In genomic region chr11:47980093-47980906, GRCh38 we compare ENCODE assay signal across 8 cellular contexts. TPM values are rescaled to one million over a fixed set of nuclear protein-coding genes. Genes with fewer than 3 reads are reported as not detected.
DNase-seq lines count a peak whose midpoint lies in the region; ATAC-seq and TF ChIP-seq lines count a peak whose summit lies in the region.

PTPRJ (plus strand) TSS chr11:47980559; CDS start chr11:47980913, 354 bp downstream.

- H3K4me1 ChIP-seq in esophagus muscularis mucosa (peaks cover 15 to 28% (median 25%) of the 10 kb centered on the region in 4 donors), mucosa of stomach (ENCODE audit: control insufficient read depth, insufficient read depth, low read length) (peaks cover 34% of the 10 kb centered on the region)

- no peak for TF ChIP-seq CTCF in esophagus muscularis mucosa (IDR thresholded peaks at IDR 0.05)

- H3K9ac ChIP-seq in mucosa of stomach (ENCODE audit: low read length), result peak within 1 kb of the TSS; percentile 80

- no peak for TF ChIP-seq POLR2A in esophagus muscularis mucosa (IDR thresholded peaks at IDR 0.05; ENCODE audit: low read depth)

- TF ChIP-seq EP300 in esophagus muscularis mucosa (IDR thresholded peaks at IDR 0.05), result no peak

- H3K9me3 ChIP-seq in esophagus muscularis mucosa (no peaks in the 10 kb centered on the region), mucosa of stomach (ENCODE audit: control insufficient read depth, low read length) (no peaks in the 10 kb centered on the region)

- H3K27ac Mint-ChIP-seq in stimulated activated naive CD8-positive, alpha-beta T cell treated with anti-CD3 and anti-CD28 coated beads, Interleukin-15, amount 100 ng/mL, for 72 hours, result no peak within 1 kb of the TSS

- intact Hi-C loops in esophagus muscularis mucosa (cut with DNase I), result loop anchor here (5.0 kb wide), 2 partner anchors 33 to 82 kb away; no protein-coding TSS in a partner anchor

- WGBS in esophagus muscularis mucosa, result 8% methylated on average over 4 of the region's 110 CpGs

- H3K27me3 Mint-ChIP-seq in stimulated activated naive CD8-positive, alpha-beta T cell treated with anti-CD3 and anti-CD28 coated beads, Interleukin-15, amount 100 ng/mL, for 72 hours, result peaks cover 11% of the 10 kb centered on the region

- H3K4me3 ChIP-seq in esophagus muscularis mucosa (peak within 1 kb of the TSS; percentile 70 to 84 (median 78)), mucosa of stomach (ENCODE audit: low read length) (peak within 1 kb of the TSS; percentile 84)

- H3K9me3 Mint-ChIP-seq in stimulated activated naive CD8-positive, alpha-beta T cell treated with anti-CD3 and anti-CD28 coated beads, Interleukin-15, amount 100 ng/mL, for 72 hours, result no peaks in the 10 kb centered on the region

- DNase-seq in NCI-H2029 (lab: John Stamatoyannopoulos, UW), result peak; percentile 47
- no peak for DNase-seq in NCI-H2029 treated with DMSO at 0.1 percent for 48 hours (lab: John Stamatoyannopoulos, UW)
- peak; percentile 3 for DNase-seq in NCI-H82 treated with DMSO at 0.1 percent for 48 hours (lab: John Stamatoyannopoulos, UW; ENCODE audit: unreplicated experiment)
- DNase-seq in activated T-cell treated with anti-CD3 and anti-CD28 coated beads, Interleukin-2, amount 50 U/mL, for 48 hours, result peak; percentile 64 to 75
- no peak for DNase-seq in esophagus muscularis mucosa (ENCODE audit: extremely low spot score)
- peak; percentile 59 to 69 for DNase-seq in stimulated activated naive CD8-positive, alpha-beta T cell treated with anti-CD3 and anti-CD28 coated beads, Interleukin-15, amount 100 ng/mL, for 72 hours

- peak; percentile 54 for ATAC-seq in HG02885 (IDR thresholded peaks at IDR 0.05; ENCODE audit: poor library complexity, unreplicated experiment)
- ATAC-seq in stimulated activated naive CD8-positive, alpha-beta T cell treated with anti-CD3 and anti-CD28 coated beads, Interleukin-15, amount 100 ng/mL, for 72 hours, result peak; percentile 71

- peak within 1 kb of the TSS; percentile 84 to 90 for H3K4me3 Mint-ChIP-seq in stimulated activated naive CD8-positive, alpha-beta T cell treated with anti-CD3 and anti-CD28 coated beads, Interleukin-15, amount 100 ng/mL, for 72 hours

- H3K36me3 ChIP-seq in esophagus muscularis mucosa (no peaks in the 10 kb centered on the region), mucosa of stomach (ENCODE audit: control insufficient read depth, insufficient read depth, low read length) (no peaks in the 10 kb centered on the region)

- H3K27me3 ChIP-seq in esophagus muscularis mucosa (peaks cover 0 to 6% (median 0%) of the 10 kb centered on the region in 4 donors), mucosa of stomach (ENCODE audit: control insufficient read depth, insufficient read depth, low read length) (no peaks in the 10 kb centered on the region)

- peaks cover 39% of the 10 kb centered on the region for H3K4me1 Mint-ChIP-seq in stimulated activated naive CD8-positive, alpha-beta T cell treated with anti-CD3 and anti-CD28 coated beads, Interleukin-15, amount 100 ng/mL, for 72 hours

- peak within 1 kb of the TSS; percentile 68 to 74 (median 71) for H3K27ac ChIP-seq in esophagus muscularis mucosa (replicated peaks in 1 of 4)

RNA-seq across cellular contexts. Expression of gene PTPRJ, which starts in this region (rescaled TPM):
- 10 to 100 TPM in 2 of 4 donors, 1 to 10 TPM in 2; 8.3 to 14.1 (median 10.5) TPM for total RNA-seq in esophagus muscularis mucosa

Comparison
In these comparisons a context has a peak if more than half of its experiments do, and no peak if none do; other contexts are left out.
1. DNase-seq: peak in NCI-H2029 (single experiment), NCI-H82 treated with DMSO at 0.1 percent for 48 hours (single experiment), activated T-cell treated with anti-CD3 and anti-CD28 coated beads, Interleukin-2, amount 50 U/mL, for 48 hours (2 of 2) and stimulated activated naive CD8-positive, alpha-beta T cell treated with anti-CD3 and anti-CD28 coated beads, Interleukin-15, amount 100 ng/mL, for 72 hours (2 of 2); none in NCI-H2029 treated with DMSO at 0.1 percent for 48 hours (single experiment) and esophagus muscularis mucosa (single experiment).